In the genomic region with DNA sequence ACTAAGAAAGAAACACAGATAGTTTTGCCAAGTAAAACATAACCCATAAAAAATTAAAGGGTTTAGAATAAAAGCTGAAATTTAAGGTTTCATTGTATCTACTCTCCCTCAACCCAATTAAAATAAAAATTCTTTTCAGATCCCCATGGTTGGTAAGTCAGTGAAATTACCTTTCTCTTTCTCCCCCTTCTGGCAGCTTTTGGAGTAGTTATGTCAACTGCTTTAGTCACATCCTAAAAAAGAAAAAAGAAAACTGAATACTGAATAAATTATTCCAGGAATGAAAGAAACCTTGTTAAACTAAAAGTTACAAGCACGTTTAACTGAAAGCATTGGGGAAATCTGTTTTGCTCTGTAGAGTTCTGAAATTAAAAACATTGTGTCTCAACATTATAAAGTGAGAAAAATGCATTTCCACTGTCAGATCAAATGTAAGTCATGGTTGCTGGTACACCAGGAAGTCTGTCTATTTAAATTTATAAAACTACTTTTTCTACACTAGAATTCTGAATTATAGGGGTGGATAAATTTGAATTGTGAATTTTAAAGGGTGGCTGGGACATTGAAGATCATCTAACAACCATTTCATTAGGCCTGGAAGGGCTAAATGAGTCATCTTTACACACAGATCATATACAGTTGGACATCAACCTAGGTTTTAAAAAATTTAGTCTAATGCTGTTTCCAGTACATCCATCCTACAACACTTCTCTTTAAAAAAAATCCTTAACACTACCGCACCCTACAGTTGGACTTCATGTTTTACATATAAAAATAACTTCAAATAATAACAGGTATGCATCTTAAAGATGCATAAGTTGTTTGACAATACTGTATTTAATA, we compare ENCODE assay signal across 1 cellular context.
TF ChIP-seq lines count a peak whose summit lies in the region.

No MANE protein-coding gene starts in this region.

TF ChIP-seq in HCT116, 20 proteins besides CTCF, POLR2A, EP300 and RAD21:
- TF ChIP-seq SIN3A (IDR thresholded peaks at IDR 0.05; ENCODE audit: low read depth) = no peak
- no peak for TF ChIP-seq JUND (IDR thresholded peaks at IDR 0.05)
- TF ChIP-seq ZFX (IDR thresholded peaks at IDR 0.05) = no peak
- TF ChIP-seq ZNF274 (IDR thresholded peaks at IDR 0.05; ENCODE audit: low read depth, low read length) = no peak
- TF ChIP-seq CEBPB (IDR thresholded peaks at IDR 0.05; ENCODE audit: low read depth) = no peak
- no peak for TF ChIP-seq ELF1 (IDR thresholded peaks at IDR 0.05; ENCODE audit: borderline replicate concordance, low read depth)
- TF ChIP-seq, protein P1, sequence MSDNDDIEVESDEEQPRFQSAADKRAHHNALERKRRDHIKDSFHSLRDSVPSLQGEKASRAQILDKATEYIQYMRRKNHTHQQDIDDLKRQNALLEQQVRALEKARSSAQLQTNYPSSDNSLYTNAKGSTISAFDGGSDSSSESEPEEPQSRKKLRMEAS (IDR thresholded peaks at IDR 0.05) = no peak
- no peak for TF ChIP-seq TCF7L2 (IDR thresholded peaks at IDR 0.05; ENCODE audit: borderline replicate concordance, extremely low read depth, insufficient read depth, insufficient read length)
- TF ChIP-seq, protein P2, sequence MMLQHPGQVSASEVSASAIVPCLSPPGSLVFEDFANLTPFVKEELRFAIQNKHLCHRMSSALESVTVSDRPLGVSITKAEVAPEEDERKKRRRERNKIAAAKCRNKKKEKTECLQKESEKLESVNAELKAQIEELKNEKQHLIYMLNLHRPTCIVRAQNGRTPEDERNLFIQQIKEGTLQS (IDR thresholded peaks at IDR 0.05) = no peak
- TF ChIP-seq POLR2AphosphoS5 (IDR thresholded peaks at IDR 0.05; ENCODE audit: low read depth, low read length) = no peak
- no peak for TF ChIP-seq EGR1 (IDR thresholded peaks at IDR 0.05; ENCODE audit: low read depth)
- no peak for TF ChIP-seq EZH2 (IDR thresholded peaks at IDR 0.05)
